Comparison of ENCODE assay signal across 8 cellular contexts in the genomic region with DNA sequence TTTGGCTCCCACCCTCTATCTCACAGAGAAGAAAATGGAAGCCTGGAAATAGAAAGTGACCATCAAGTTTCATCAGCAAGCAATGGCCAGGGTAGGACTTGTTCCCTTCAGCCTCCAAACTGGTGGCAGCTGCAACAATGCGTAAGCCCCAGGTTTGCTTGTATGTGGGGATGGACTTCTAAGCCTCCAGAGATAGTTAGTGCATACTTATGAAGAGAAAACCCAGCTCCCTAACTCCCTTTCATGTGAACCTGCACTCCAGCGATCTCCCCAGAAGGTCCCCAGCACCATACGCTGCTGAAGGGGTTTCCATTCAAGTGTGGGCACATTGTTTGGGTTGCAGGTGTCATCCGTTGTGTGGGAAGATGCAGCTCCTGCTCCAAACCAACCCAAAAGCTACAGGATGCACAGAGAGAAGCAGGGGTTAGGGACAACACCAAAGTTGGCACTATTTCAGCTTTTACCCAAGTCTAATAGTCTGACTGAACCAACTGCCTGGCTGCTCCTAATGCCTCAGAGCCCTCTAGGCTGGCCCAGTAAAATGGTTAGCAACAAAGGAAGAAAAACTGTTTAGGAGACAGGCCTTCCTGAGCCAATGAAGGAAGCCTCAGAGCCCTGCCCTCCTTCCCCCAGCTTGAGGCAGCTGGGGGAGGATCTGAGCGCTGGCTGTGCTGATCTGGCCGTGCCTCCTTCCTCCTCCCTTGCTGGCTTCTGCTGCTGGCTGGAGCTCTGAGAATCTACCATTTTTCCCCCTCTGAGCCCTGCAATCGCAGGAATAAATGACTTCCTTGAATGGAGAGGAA. TPM values are rescaled to one million over a fixed set of nuclear protein-coding genes. Genes with fewer than 3 reads are reported as not detected.
DNase-seq lines count a peak whose midpoint lies in the region; ATAC-seq and TF ChIP-seq lines count a peak whose summit lies in the region.

No MANE protein-coding gene starts in this region.

- no peaks in the 10 kb centered on the region for H3K36me3 ChIP-seq in ovary

- H3K27me3 ChIP-seq in ovary, result no peaks in the 10 kb centered on the region

- DNase-seq in activated naive CD4-positive, alpha-beta T cell treated with Interleukin-2 at 50 U/mL for 16 hours, result peak; percentile 27
- no peak for DNase-seq in activated naive CD4-positive, alpha-beta T cell treated with anti-CD3 and anti-CD28 coated beads, Interleukin-2, amount 50 U/mL, for 16 hours
- DNase-seq in activated T-cell treated with anti-CD3 and anti-CD28 coated beads, Interleukin-2, amount 50 U/mL, for 48 hours, result peak; percentile 51 to 55
- DNase-seq in glutamatergic neuron, result peak; percentile 15
- peak; percentile 74 to 82 (median 79) for DNase-seq in ovary

- no peak overlapping the region for H3K4me3 Mint-ChIP-seq in glutamatergic neuron (ENCODE audit: unreplicated experiment)

- peaks cover 3% of the 10 kb centered on the region for H3K9me3 Mint-ChIP-seq in glutamatergic neuron (ENCODE audit: unreplicated experiment)

- H3K4me3 ChIP-seq in ovary, result no peak overlapping the region

- no peaks in the 10 kb centered on the region for H3K36me3 Mint-ChIP-seq in glutamatergic neuron (ENCODE audit: unreplicated experiment)

- no peak for TF ChIP-seq POLR2A in ovary (IDR thresholded peaks at IDR 0.05)

- peak overlapping the region in 1 of 2 donors; percentile 72 for H3K27ac ChIP-seq in ovary

- TF ChIP-seq CTCF in glutamatergic neuron (IDR thresholded peaks at IDR 0.05; ENCODE audit: partially characterized antibody, unreplicated experiment) (no peak), ovary (IDR thresholded peaks at IDR 0.05) (no peak)

- no peak overlapping the region for H3K27ac Mint-ChIP-seq in glutamatergic neuron (ENCODE audit: unreplicated experiment)

- peaks cover 2% of the 10 kb centered on the region for H3K27me3 Mint-ChIP-seq in glutamatergic neuron (ENCODE audit: unreplicated experiment)

- 35 to 41% (median 37%) methylated on average over 7 of the region's 7 CpGs for WGBS in ovary, 3 donors

- TF ChIP-seq EP300 in ovary (IDR thresholded peaks at IDR 0.05), result no peak

- intact Hi-C loops in ovary (cut with DNase I), result loop anchor here in 3 of 4 donors (10.0 kb wide), 4 partner anchors 96 to 536 kb away; no protein-coding TSS in a partner anchor

- H3K4me1 ChIP-seq in ovary (ENCODE audit: insufficient read depth), result peaks cover 35% of the 10 kb centered on the region

- no peaks in the 10 kb centered on the region for H3K9me3 ChIP-seq in ovary

- H3K4me1 Mint-ChIP-seq in glutamatergic neuron (ENCODE audit: low read depth, unreplicated experiment), result peaks cover 1% of the 10 kb centered on the region

- ATAC-seq in GM21515 (IDR thresholded peaks at IDR 0.05; ENCODE audit: unreplicated experiment) (no peak), GM21529 (IDR thresholded peaks at IDR 0.05; ENCODE audit: unreplicated experiment) (no peak), HG02763 (IDR thresholded peaks at IDR 0.05; ENCODE audit: unreplicated experiment) (no peak)

RNA-seq across cellular contexts. Expression of a gene that starts 12.3 kb away (rescaled TPM):
- total RNA-seq in glutamatergic neuron (ENCODE audit: unreplicated experiment) (2.7 TPM), ovary (1,000 to 10,000 TPM in 2 of 7 donors, 100 to 1,000 TPM in 5; 412 to 1,074 (median 693) TPM)
- 100 to 1,000 TPM; 336 to 525 TPM for polyA plus RNA-seq in ovary

Comparison
In these comparisons a context has a peak if more than half of its experiments do, and no peak if none do; other contexts are left out.
1. RNA of a gene that starts 12.3 kb away (total RNA-seq): 412 to 1,074 TPM in ovary; 2.7 TPM in glutamatergic neuron (single experiment); every median in the first group is over 100 times any median in the second.